In genomic region chr14:33978892-33979612, GRCh38 we compare ENCODE assay signal across 27 cellular contexts. TPM values are rescaled to one million over a fixed set of nuclear protein-coding genes. Genes with fewer than 3 reads are reported as not detected.
"Had no signal": no experiment of that assay in that cellular context is flagged by ENCODE, and none has a peak within 500 bp of the region (broad histone marks: within the 10 kb centered on the region; RNA-seq: fewer than 3 reads in every experiment).

No MANE protein-coding gene starts in this region.

- ATAC-seq: Panc1, Right ventricle myocardium inferior, WTC11 had no signal

- H3K9me3 Mint-ChIP-seq: activated T-helper 17 cell treated with anti-CD3 and anti-CD28 coated beads, Interleukin-2, amount 50 U/mL, for 72 hours had no signal

- H3K36me3 Mint-ChIP-seq: activated CD4-positive, alpha-beta memory T cell treated with anti-CD3 and anti-CD28 coated beads for 36 hours; activated naive CD8-positive, alpha-beta T cell; IgD-negative memory B cell; WTC11 had no signal

- H3K27ac Mint-ChIP-seq: activated CD4-positive, alpha-beta memory T cell treated with anti-CD3 and anti-CD28 coated beads for 36 hours; activated CD4-positive, alpha-beta T cell treated with anti-CD3 and anti-CD28 coated beads, Interleukin-2, amount 10 ng/mL, durations not matched to agents 24 days and 14 days; activated naive CD4-positive, alpha-beta T cell treated with anti-CD3 and anti-CD28 coated beads for 36 hours; activated naive CD8-positive, alpha-beta T cell; IgD-negative memory B cell; T-helper 1 cell treated with Interleukin-12 subunit alpha and Interleukin-12 subunit beta and Interleukin-4 antibody, amounts not matched to agents 30 μg/mL and 1 μg/mL, for 36 hours had no signal

- H3K27ac ChIP-seq: brain microvascular endothelial cell, cardiac muscle cell, SJCRH30 had no signal

- H3K27me3 ChIP-seq: brain microvascular endothelial cell, cardiac muscle cell, SJCRH30 had no signal

- H3K9me3 ChIP-seq: SJCRH30 had no signal

- H3K4me1 Mint-ChIP-seq: activated T-helper 17 cell treated with anti-CD3 and anti-CD28 coated beads, Interleukin-2, amount 50 U/mL, for 72 hours; WTC11 had no signal

- H3K4me3 Mint-ChIP-seq: activated CD4-positive, alpha-beta memory T cell treated with anti-CD3 and anti-CD28 coated beads for 36 hours; activated naive CD4-positive, alpha-beta T cell treated with anti-CD3 and anti-CD28 coated beads for 36 hours; activated naive CD8-positive, alpha-beta T cell; IgD-negative memory B cell; T-helper 1 cell treated with Interleukin-12 subunit alpha and Interleukin-12 subunit beta and Interleukin-4 antibody, amounts not matched to agents 30 μg/mL and 1 μg/mL, for 36 hours; WTC11 had no signal

- DNase-seq: activated CD4-positive, alpha-beta memory T cell treated with anti-CD3 and anti-CD28 coated beads for 36 hours; activated CD4-positive, alpha-beta T cell treated with anti-CD3 and anti-CD28 coated beads for 1 hour; activated CD4-positive, alpha-beta T cell treated with anti-CD3 and anti-CD28 coated beads, Interleukin-2, amount 10 ng/mL, durations not matched to agents 24 days and 14 days; activated CD8-positive, alpha-beta memory T cell treated with anti-CD3 and anti-CD28 coated beads for 24 hours; activated gamma-delta T cell; activated naive CD4-positive, alpha-beta T cell treated with anti-CD3 and anti-CD28 coated beads for 36 hours; activated T-cell treated with anti-CD3 and anti-CD28 coated beads for 4 hours; activated T-cell treated with anti-CD3 and anti-CD28 coated beads, Interleukin-2, amount 50 U/mL, for 48 hours; amygdala; brain microvascular endothelial cell; KG1; NCI-H1048; NCI-H1930; NCI-H226; NCI-H526; NCI-H82; RPMI8226 had no signal

- H3K27me3 Mint-ChIP-seq: activated CD4-positive, alpha-beta memory T cell treated with anti-CD3 and anti-CD28 coated beads for 36 hours; activated naive CD8-positive, alpha-beta T cell; activated T-helper 17 cell treated with anti-CD3 and anti-CD28 coated beads, Interleukin-2, amount 50 U/mL, for 72 hours; IgD-negative memory B cell had no signal

- H3K36me3 ChIP-seq: brain microvascular endothelial cell, cardiac muscle cell, SJCRH30 had no signal

- H3K4me3 ChIP-seq: cardiac muscle cell, SJCRH30 had no signal

- H3K4me1 ChIP-seq: SJCRH30 had no signal

RNA-seq across cellular contexts. Expression of gene EGLN3, which starts 28.2 kb away (rescaled TPM):
- total RNA-seq: OCI-LY7 had no signal
